23 cellular contexts compared by ENCODE assay signal in genomic region chr16:72865258-72865657, GRCh38.
"Had no signal": no experiment of that assay in that cellular context is flagged by ENCODE, and none has a peak within 500 bp of the region (broad histone marks: within the 10 kb centered on the region; RNA-seq: fewer than 3 reads in every experiment).

No MANE protein-coding gene starts in this region.

- DNase-seq: cerebellar nuclear complex; colonic mucosa; cortex of kidney; effector CD8-positive, alpha-beta T cell; effector memory CD8-positive, alpha-beta T cell; endodermal cell; erythroblast; esophagus squamous epithelium; foreskin fibroblast; gastrocnemius medialis; glutamatergic neuron; head of caudate nucleus; hippocampal formation; left cardiac atrium; left lung; lower lobe of right lung; mesendoderm; mucosa of descending colon; naive B cell had no signal

- ATAC-seq: effector memory CD8-positive, alpha-beta T cell; esophagus mucosa; gastrocnemius medialis; left cardiac atrium; left lung; lower lobe of right lung; mucosa of descending colon had no signal

- H3K9me3 Mint-ChIP-seq: dendritic cell treated with granulocyte-macrophage colony-stimulating factor and Interleukin-4, amounts not matched to agents 40 ng/mL and 50 ng/mL, for 4 days; endodermal cell; mesothelial cell of epicardium had no signal

- H3K4me3 Mint-ChIP-seq: dendritic cell treated with granulocyte-macrophage colony-stimulating factor and Interleukin-4, amounts not matched to agents 40 ng/mL and 50 ng/mL, for 4 days; effector memory CD8-positive, alpha-beta T cell; endodermal cell; mesothelial cell of epicardium; naive B cell had no signal

- H3K9me3 ChIP-seq: colonic mucosa, esophagus squamous epithelium, gastrocnemius medialis, left lung, lower lobe of right lung, mucosa of descending colon had no signal

- H3K4me3 ChIP-seq: colonic mucosa, esophagus squamous epithelium, gastrocnemius medialis, left lung, lower lobe of right lung, mucosa of descending colon had no signal

- H3K36me3 ChIP-seq: colonic mucosa, gastrocnemius medialis, left lung had no signal

- H3K27me3 ChIP-seq: colonic mucosa, esophagus squamous epithelium, gastrocnemius medialis, left lung had no signal

- H3K27me3 Mint-ChIP-seq: dendritic cell treated with granulocyte-macrophage colony-stimulating factor and Interleukin-4, amounts not matched to agents 40 ng/mL and 50 ng/mL, for 4 days; naive B cell had no signal

- H3K27ac ChIP-seq: colonic mucosa, epithelial cell of prostate, esophagus squamous epithelium, gastrocnemius medialis, left lung, lower lobe of right lung had no signal

- H3K4me1 ChIP-seq: colonic mucosa, left lung, lower lobe of right lung had no signal

- H3K27ac Mint-ChIP-seq: dendritic cell treated with granulocyte-macrophage colony-stimulating factor and Interleukin-4, amounts not matched to agents 40 ng/mL and 50 ng/mL, for 4 days; effector memory CD8-positive, alpha-beta T cell; endodermal cell; mesothelial cell of epicardium had no signal
